8 cellular contexts compared by ENCODE assay signal in the genomic region with DNA sequence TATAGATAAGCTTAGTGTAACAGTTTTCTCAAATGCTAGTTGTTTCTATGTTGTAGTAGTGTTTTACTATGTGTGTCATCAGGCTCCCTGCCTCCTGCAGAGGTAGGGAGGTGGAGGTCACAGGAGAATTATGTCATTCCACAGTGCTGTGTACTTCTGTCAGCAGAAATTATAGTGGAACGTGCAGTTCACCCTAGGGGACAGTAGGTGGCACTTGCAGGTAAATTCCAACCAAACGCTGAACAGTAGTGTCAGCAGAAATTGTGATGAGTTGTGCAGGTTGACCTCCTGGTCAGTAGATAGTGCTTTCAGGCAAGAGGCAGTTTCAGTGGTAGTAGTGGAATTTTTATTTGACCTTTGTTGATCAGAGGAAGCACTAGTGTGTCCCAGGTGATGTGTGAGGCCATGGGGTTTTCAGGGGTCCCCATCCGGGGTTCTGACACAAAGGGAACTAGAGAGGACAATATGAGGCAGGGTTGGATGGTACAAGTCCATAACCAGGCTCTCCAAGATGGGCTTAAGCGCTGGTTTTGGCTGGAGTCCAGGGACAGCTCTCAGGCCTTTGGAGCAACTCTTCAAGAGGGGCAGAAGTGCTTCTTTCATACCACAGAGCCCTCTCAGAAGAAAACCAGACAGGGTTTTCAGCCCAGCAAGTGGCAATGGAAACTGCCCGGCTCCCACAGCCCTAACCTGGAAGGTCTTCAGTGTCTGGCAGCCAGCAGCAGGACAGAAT.
DNase-seq lines count a peak whose midpoint lies in the region; ATAC-seq and TF ChIP-seq lines count a peak whose summit lies in the region.

No MANE protein-coding gene starts in this region.

- no peak for TF ChIP-seq POLR2A in uterus (IDR thresholded peaks at IDR 0.05)

- 57% methylated on average over 5 of the region's 5 CpGs for WGBS in hepatocyte (ENCODE audit: low lambda C conversion rate, missing lambda C conversion rate)

- H3K9me3 ChIP-seq in hepatocyte (ENCODE audit: low read depth): no peaks in the 10 kb centered on the region
- H3K9me3 ChIP-seq in uterus: no peaks in the 10 kb centered on the region

- no peaks in the 10 kb centered on the region for H3K27me3 ChIP-seq in hepatocyte
- no peaks in the 10 kb centered on the region for H3K27me3 ChIP-seq in uterus

- ATAC-seq in GM19397 (IDR thresholded peaks at IDR 0.05; ENCODE audit: unreplicated experiment): peak; percentile 92
- peak; percentile 99 for ATAC-seq in HG03159 (IDR thresholded peaks at IDR 0.05; ENCODE audit: unreplicated experiment)

- no peak overlapping the region for H3K4me2 ChIP-seq in hepatocyte

- H3K4me3 ChIP-seq in hepatocyte (no peak overlapping the region), uterus (no peak overlapping the region)

- peaks cover 6% of the 10 kb centered on the region for H3K27me3 Mint-ChIP-seq in activated naive CD4-positive, alpha-beta T cell treated with anti-CD3 and anti-CD28 coated beads for 36 hours (ENCODE audit: low read depth)

- no peak overlapping the region for H3K27ac ChIP-seq in hepatocyte
- no peak overlapping the region for H3K27ac ChIP-seq in uterus

- H3K4me1 ChIP-seq in hepatocyte (ENCODE audit: insufficient read depth) (no peaks in the 10 kb centered on the region), uterus (no peaks in the 10 kb centered on the region)

- H3K4me1 Mint-ChIP-seq in activated naive CD4-positive, alpha-beta T cell treated with anti-CD3 and anti-CD28 coated beads for 36 hours (ENCODE audit: low read depth): no peaks in the 10 kb centered on the region

- H3K9me3 Mint-ChIP-seq in activated naive CD4-positive, alpha-beta T cell treated with anti-CD3 and anti-CD28 coated beads for 36 hours: no peaks in the 10 kb centered on the region

- intact Hi-C loops in activated naive CD4-positive, alpha-beta T cell treated with anti-CD3 and anti-CD28 coated beads for 36 hours (cut with micrococcal nuclease): loop anchor here (1.0 to 2.0 kb wide), 3 partner anchors 988 to 1345 kb away; no protein-coding TSS in a partner anchor
- intact Hi-C loops in uterus (cut with DNase I; ENCODE audit: low total_unique reads): no loop called here

- no peak overlapping the region for H3K4me3 Mint-ChIP-seq in activated naive CD4-positive, alpha-beta T cell treated with anti-CD3 and anti-CD28 coated beads for 36 hours

- H3K36me3 ChIP-seq in hepatocyte (replicated peaks; ENCODE audit: insufficient read depth, low read depth): no peaks in the 10 kb centered on the region
- no peaks in the 10 kb centered on the region for H3K36me3 ChIP-seq in uterus

- TF ChIP-seq CTCF in hepatocyte (IDR thresholded peaks at IDR 0.05; ENCODE audit: poor library complexity) (peak; percentile 56), uterus (IDR thresholded peaks at IDR 0.05) (peak in 1 of 4 experiments; percentile 19)

- no peaks in the 10 kb centered on the region for H3K36me3 Mint-ChIP-seq in activated naive CD4-positive, alpha-beta T cell treated with anti-CD3 and anti-CD28 coated beads for 36 hours (ENCODE audit: low read depth)

- no peak overlapping the region for H3K27ac Mint-ChIP-seq in activated naive CD4-positive, alpha-beta T cell treated with anti-CD3 and anti-CD28 coated beads for 36 hours

- H4K20me1 ChIP-seq in hepatocyte (ENCODE audit: insufficient read depth, poor library complexity, severe bottlenecking): no peaks in the 10 kb centered on the region

- no peak overlapping the region for H2AFZ ChIP-seq in hepatocyte

- no peaks in the 10 kb centered on the region for H3K9me2 ChIP-seq in hepatocyte (replicated peaks; ENCODE audit: insufficient read depth)

- DNase-seq in DMS79 treated with DMSO at 0.1 percent for 48 hours (lab: John Stamatoyannopoulos, UW) (peak; percentile 14), NCI-H2171 (lab: John Stamatoyannopoulos, UW) (peak; percentile 15), hepatocyte (ENCODE audit: low spot score) (peak; percentile 82), uterus (no peak)
- peak; percentile 46 for DNase-seq in activated naive CD4-positive, alpha-beta T cell treated with anti-CD3 and anti-CD28 coated beads for 36 hours
- peak; percentile 4 to 5 for DNase-seq in stimulated activated CD4-positive, alpha-beta T cell treated with anti-CD3 and anti-CD28 coated beads, Interleukin-2, amount 100 ng/mL, for 48 hours

- no peaks in the 10 kb centered on the region for H3K79me2 ChIP-seq in hepatocyte

- CTCF ChIA-PET in activated naive CD4-positive, alpha-beta T cell treated with anti-CD3 and anti-CD28 coated beads for 36 hours (lab: Charles Lee): interaction anchor here (1.3 kb wide), 1 partner anchor 1345 kb away, joined by 3 read pairs; no protein-coding TSS in a partner anchor

Comparison
In these comparisons a context has a peak if more than half of its experiments do, and no peak if none do; other contexts are left out.
1. DNase-seq: peak in DMS79 treated with DMSO at 0.1 percent for 48 hours (single experiment), NCI-H2171 (single experiment), activated naive CD4-positive, alpha-beta T cell treated with anti-CD3 and anti-CD28 coated beads for 36 hours (single experiment), hepatocyte (single experiment) and stimulated activated CD4-positive, alpha-beta T cell treated with anti-CD3 and anti-CD28 coated beads, Interleukin-2, amount 100 ng/mL, for 48 hours (2 of 2); none in uterus (0 of 2).